ENCODE assay signal across 1 cellular context in genomic region chr9:130234340-130235260, GRCh38.
TF ChIP-seq lines count a peak whose summit lies in the region.

No MANE protein-coding gene starts in this region.

TF ChIP-seq in GM23338, 12 proteins besides CTCF, POLR2A, EP300 and RAD21 (continued from another document):
- no peak for TF ChIP-seq ZNF462 (CRISPR knock-in tag; IDR thresholded peaks at IDR 0.05)
- no peak for TF ChIP-seq STAT1 (IDR thresholded peaks at IDR 0.05; ENCODE audit: unreplicated experiment)
- no peak for TF ChIP-seq CREB1 (CRISPR knock-in tag; IDR thresholded peaks at IDR 0.05; ENCODE audit: low read depth)
- no peak for TF ChIP-seq JUNB (IDR thresholded peaks at IDR 0.05; ENCODE audit: unreplicated experiment)
- TF ChIP-seq POLR2AphosphoS5 (IDR thresholded peaks at IDR 0.05; ENCODE audit: low read depth), result no peak
- TF ChIP-seq NANOG (IDR thresholded peaks at IDR 0.05; ENCODE audit: borderline replicate concordance), result no peak
- TF ChIP-seq ZNF331 (CRISPR knock-in tag; IDR thresholded peaks at IDR 0.05; ENCODE audit: low read depth), result no peak
TF ChIP-seq in GM23338: peak in this region for 0.
